8 cellular contexts compared by ENCODE assay signal in the genomic region with DNA sequence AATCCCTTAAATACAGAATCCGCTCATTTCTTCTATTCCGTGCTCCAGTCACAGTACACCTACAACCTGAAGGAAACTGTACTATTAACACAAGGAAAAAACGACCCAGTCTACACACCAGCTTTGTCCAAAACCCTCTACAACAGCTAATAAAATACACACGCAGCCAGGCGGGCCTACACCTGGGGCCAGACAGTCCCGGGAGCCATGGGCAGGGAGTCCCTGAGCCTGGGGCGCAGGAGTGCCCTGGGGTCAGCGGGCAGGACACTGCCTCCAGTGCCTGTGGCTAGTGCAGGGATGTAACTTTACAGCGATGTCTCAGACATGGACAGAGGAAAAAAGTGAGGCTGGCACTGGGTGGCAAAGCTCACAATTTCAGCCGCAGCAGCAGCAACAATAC. TPM values are rescaled to one million over a fixed set of nuclear protein-coding genes. Genes with fewer than 3 reads are reported as not detected.
DNase-seq lines count a peak whose midpoint lies in the region; ATAC-seq, FAIRE-seq and TF ChIP-seq lines count a peak whose summit lies in the region.

No MANE protein-coding gene starts in this region.

- peaks cover 21% of the 10 kb centered on the region for H3K4me1 Mint-ChIP-seq in stimulated activated naive CD8-positive, alpha-beta T cell treated with anti-CD3 and anti-CD28 coated beads, Interleukin-15, Interleukin-2, amounts not matched to agents 100 ng/mL and 50 ng/mL, for 24 hours (ENCODE audit: low read depth)
- peaks cover 20% of the 10 kb centered on the region for H3K4me1 Mint-ChIP-seq in activated CD4-positive, alpha-beta memory T cell treated with anti-CD3 and anti-CD28 coated beads, Interleukin-2, amount 10 ng/mL, durations not matched to agents 7 days and 5 days
- H3K4me1 Mint-ChIP-seq in type B pancreatic cell (ENCODE audit: unreplicated experiment) = peaks cover 9% of the 10 kb centered on the region

- CTCF ChIA-PET in activated CD4-positive, alpha-beta memory T cell treated with anti-CD3 and anti-CD28 coated beads, Interleukin-2, amount 10 ng/mL, durations not matched to agents 7 days and 5 days (lab: Charles Lee) = interaction anchor here (4.4 kb wide), 1 partner anchor 17 kb away, joined by 29 read pairs; no protein-coding TSS in a partner anchor

- no peak for FAIRE-seq in urothelium cell line (lab: Jason Lieb, UNC)

- POLR2A ChIA-PET in activated CD4-positive, alpha-beta memory T cell treated with anti-CD3 and anti-CD28 coated beads, Interleukin-2, amount 10 ng/mL, durations not matched to agents 7 days and 5 days (lab: Charles Lee) = interaction anchor here (0.6 to 2.3 kb wide), 8 partner anchors 16 to 71 kb away, joined by 3 to 19 read pairs (median 4); a partner anchor contains a TSS

- no peaks in the 10 kb centered on the region for H3K27me3 Mint-ChIP-seq in stimulated activated naive CD8-positive, alpha-beta T cell treated with anti-CD3 and anti-CD28 coated beads, Interleukin-15, Interleukin-2, amounts not matched to agents 100 ng/mL and 50 ng/mL, for 24 hours
- no peaks in the 10 kb centered on the region for H3K27me3 Mint-ChIP-seq in activated CD4-positive, alpha-beta memory T cell treated with anti-CD3 and anti-CD28 coated beads, Interleukin-2, amount 10 ng/mL, durations not matched to agents 7 days and 5 days
- peaks cover 4% of the 10 kb centered on the region for H3K27me3 Mint-ChIP-seq in type B pancreatic cell

- peak overlapping the region; percentile 73 for H3K4me3 Mint-ChIP-seq in stimulated activated naive CD8-positive, alpha-beta T cell treated with anti-CD3 and anti-CD28 coated beads, Interleukin-15, Interleukin-2, amounts not matched to agents 100 ng/mL and 50 ng/mL, for 24 hours
- H3K4me3 Mint-ChIP-seq in activated CD4-positive, alpha-beta memory T cell treated with anti-CD3 and anti-CD28 coated beads, Interleukin-2, amount 10 ng/mL, durations not matched to agents 7 days and 5 days = peak overlapping the region; percentile 71
- H3K4me3 Mint-ChIP-seq in type B pancreatic cell = peak overlapping the region; percentile 92

- H3K9me3 Mint-ChIP-seq in stimulated activated naive CD8-positive, alpha-beta T cell treated with anti-CD3 and anti-CD28 coated beads, Interleukin-15, Interleukin-2, amounts not matched to agents 100 ng/mL and 50 ng/mL, for 24 hours = no peaks in the 10 kb centered on the region
- no peaks in the 10 kb centered on the region for H3K9me3 Mint-ChIP-seq in activated CD4-positive, alpha-beta memory T cell treated with anti-CD3 and anti-CD28 coated beads, Interleukin-2, amount 10 ng/mL, durations not matched to agents 7 days and 5 days
- no peaks in the 10 kb centered on the region for H3K9me3 Mint-ChIP-seq in type B pancreatic cell

- H3K27ac Mint-ChIP-seq in stimulated activated naive CD8-positive, alpha-beta T cell treated with anti-CD3 and anti-CD28 coated beads, Interleukin-15, Interleukin-2, amounts not matched to agents 100 ng/mL and 50 ng/mL, for 24 hours = peak overlapping the region; percentile 84
- H3K27ac Mint-ChIP-seq in activated CD4-positive, alpha-beta memory T cell treated with anti-CD3 and anti-CD28 coated beads, Interleukin-2, amount 10 ng/mL, durations not matched to agents 7 days and 5 days = peak overlapping the region; percentile 47
- peak overlapping the region; percentile 88 for H3K27ac Mint-ChIP-seq in type B pancreatic cell

- no peak for DNase-seq in stimulated activated naive CD8-positive, alpha-beta T cell treated with anti-CD3 and anti-CD28 coated beads, Interleukin-15, Interleukin-2, amounts not matched to agents 100 U/mL and 50 U/mL, for 24 hours
- no peak for DNase-seq in activated CD4-positive, alpha-beta memory T cell treated with anti-CD3 and anti-CD28 coated beads, Interleukin-2, amount 10 ng/mL, durations not matched to agents 7 days and 5 days
- peak; percentile 35 for DNase-seq in iPS-NIHi7 (ENCODE audit: extremely low spot score)
- DNase-seq in type B pancreatic cell (ENCODE audit: extremely low spot score, unreplicated experiment) = no peak
- DNase-seq in urothelium cell line (ENCODE audit: low spot score) = no peak
- DNase-seq in cardiac septum (ENCODE audit: low spot score) = no peak

- no peak for ATAC-seq in stimulated activated naive CD8-positive, alpha-beta T cell treated with anti-CD3 and anti-CD28 coated beads, Interleukin-15, Interleukin-2, amounts not matched to agents 100 U/mL and 50 U/mL, for 24 hours
- ATAC-seq in GM18867 (IDR thresholded peaks at IDR 0.05; ENCODE audit: unreplicated experiment) = no peak

- no peak for TF ChIP-seq CTCF in type B pancreatic cell (conservative IDR thresholded peaks at IDR 0.05)

- H3K36me3 Mint-ChIP-seq in stimulated activated naive CD8-positive, alpha-beta T cell treated with anti-CD3 and anti-CD28 coated beads, Interleukin-15, Interleukin-2, amounts not matched to agents 100 ng/mL and 50 ng/mL, for 24 hours (ENCODE audit: low read depth) = peaks cover 4% of the 10 kb centered on the region
- peaks cover 10% of the 10 kb centered on the region for H3K36me3 Mint-ChIP-seq in activated CD4-positive, alpha-beta memory T cell treated with anti-CD3 and anti-CD28 coated beads, Interleukin-2, amount 10 ng/mL, durations not matched to agents 7 days and 5 days (ENCODE audit: low read depth)
- no peaks in the 10 kb centered on the region for H3K36me3 Mint-ChIP-seq in type B pancreatic cell

- intact Hi-C loops in cardiac septum (cut with DNase I) = no loop called here

RNA-seq across cellular contexts. Expression of a gene that starts 28.5 kb away (rescaled TPM):
- total RNA-seq in activated CD4-positive, alpha-beta memory T cell treated with anti-CD3 and anti-CD28 coated beads, Interleukin-2, amount 10 ng/mL, durations not matched to agents 7 days and 5 days = 10 to 100 TPM; 32.5 to 33.4 TPM
- 55.6 and 68.5 TPM in 2 replicates for total RNA-seq in type B pancreatic cell (ENCODE audit: low replicate concordance)
- 32.3 TPM for total RNA-seq in cardiac septum

RNA-seq across cellular contexts. Expression of a gene that starts 28.5 kb away (rescaled TPM):
- total RNA-seq in activated CD4-positive, alpha-beta memory T cell treated with anti-CD3 and anti-CD28 coated beads, Interleukin-2, amount 10 ng/mL, durations not matched to agents 7 days and 5 days = 10 to 100 TPM; 40.6 to 46.0 TPM
- total RNA-seq in type B pancreatic cell (ENCODE audit: low replicate concordance) (53.1 and 54.0 TPM in 2 replicates), cardiac septum (55.0 TPM)

RNA-seq across cellular contexts. Expression of a gene that starts 34.3 kb away (rescaled TPM):
- 10 to 100 TPM; 40.0 to 43.7 TPM for total RNA-seq in activated CD4-positive, alpha-beta memory T cell treated with anti-CD3 and anti-CD28 coated beads, Interleukin-2, amount 10 ng/mL, durations not matched to agents 7 days and 5 days
- total RNA-seq in type B pancreatic cell (ENCODE audit: low replicate concordance) = 20.3 and 26.1 TPM in 2 replicates
- total RNA-seq in cardiac septum = 7.4 TPM

RNA-seq across cellular contexts. Expression of a gene that starts 40.4 kb away (rescaled TPM):
- total RNA-seq in activated CD4-positive, alpha-beta memory T cell treated with anti-CD3 and anti-CD28 coated beads, Interleukin-2, amount 10 ng/mL, durations not matched to agents 7 days and 5 days = 10 to 100 TPM; 11.2 to 12.3 TPM
- total RNA-seq in type B pancreatic cell (ENCODE audit: low replicate concordance) = 14.5 and 15.0 TPM in 2 replicates
- 11.6 TPM for total RNA-seq in cardiac septum

RNA-seq across cellular contexts. Expression of a gene that starts 46.8 kb away (rescaled TPM):
- 1 to 10 TPM; 3.4 to 3.9 TPM for total RNA-seq in activated CD4-positive, alpha-beta memory T cell treated with anti-CD3 and anti-CD28 coated beads, Interleukin-2, amount 10 ng/mL, durations not matched to agents 7 days and 5 days
- total RNA-seq in type B pancreatic cell (ENCODE audit: low replicate concordance) (5.0 and 6.9 TPM in 2 replicates), cardiac septum (3.8 TPM)
